Comparison of ENCODE assay signal across 35 cellular contexts in the genomic region with DNA sequence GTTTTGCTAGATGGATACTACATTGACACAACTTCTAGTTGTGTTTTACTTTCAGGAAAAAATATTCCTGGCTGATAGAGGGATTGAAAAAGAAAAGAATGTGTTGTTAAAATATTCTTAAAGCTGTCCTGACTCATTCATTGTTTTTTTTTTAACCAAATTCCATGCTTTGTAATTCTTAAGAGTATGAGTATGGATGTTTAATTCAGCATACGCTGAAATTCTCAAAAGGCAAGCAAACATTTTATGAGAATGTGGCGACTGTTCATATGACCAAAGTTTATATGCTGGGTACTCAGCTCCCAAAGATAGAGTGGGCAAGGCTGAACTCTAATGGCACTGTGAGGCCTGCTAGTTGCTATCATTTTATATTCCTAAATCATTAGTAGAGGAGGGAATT.
"Had no signal": no experiment of that assay in that cellular context is flagged by ENCODE, and none has a peak within 500 bp of the region (broad histone marks: within the 10 kb centered on the region; RNA-seq: fewer than 3 reads in every experiment).

No MANE protein-coding gene starts in this region.

- H3K9me3 ChIP-seq: body of pancreas, mucosa of descending colon, neutrophil, pancreas, prostate gland, testis, transverse colon had no signal

- H3K36me3 ChIP-seq: cardiac muscle cell, neutrophil, pancreas, prostate gland, transverse colon, WERI-Rb-1 had no signal

- H3K27ac ChIP-seq: body of pancreas, cardiac muscle cell, coronary artery, dorsolateral prefrontal cortex, neutrophil, pancreas, prostate gland, testis, transverse colon, WERI-Rb-1 had no signal

- H3K27me3 ChIP-seq: body of pancreas, cardiac muscle cell, dorsolateral prefrontal cortex, neutrophil, pancreas, testis, transverse colon had no signal

- H3K4me1 Mint-ChIP-seq: activated CD4-positive, alpha-beta T cell treated with anti-CD3 and anti-CD28 coated beads, Interleukin-2, amount 10 ng/mL, durations not matched to agents 24 days and 14 days; activated naive CD4-positive, alpha-beta T cell treated with anti-CD3 and anti-CD28 coated beads, Interleukin-2, amount 10 ng/mL, durations not matched to agents 7 days and 5 days; activated naive CD8-positive, alpha-beta T cell treated with anti-CD3 and anti-CD28 coated beads, Interleukin-2, amount 10 ng/mL, durations not matched to agents 7 days and 5 days; nephron; stimulated activated naive B cell treated with anti-CD40 and anti-IgM and Interleukin-4, amounts not matched to agents 10 μg/mL and 1 μg/mL and 100 μg/mL, for 72 hours; T-helper 17 cell had no signal

- H3K4me3 Mint-ChIP-seq: activated CD4-positive, alpha-beta memory T cell treated with anti-CD3 and anti-CD28 coated beads for 36 hours; activated CD4-positive, alpha-beta T cell treated with anti-CD3 and anti-CD28 coated beads, Interleukin-2, amount 10 ng/mL, durations not matched to agents 24 days and 14 days; activated naive CD4-positive, alpha-beta T cell treated with anti-CD3 and anti-CD28 coated beads, Interleukin-2, amount 10 ng/mL, durations not matched to agents 7 days and 5 days; activated naive CD8-positive, alpha-beta T cell treated with anti-CD3 and anti-CD28 coated beads, Interleukin-2, amount 10 ng/mL, durations not matched to agents 7 days and 5 days; effector memory CD8-positive, alpha-beta T cell; nephron; stimulated activated naive B cell treated with anti-CD40 and anti-IgM and Interleukin-4, amounts not matched to agents 10 μg/mL and 1 μg/mL and 100 μg/mL, for 72 hours; T-helper 17 cell had no signal

- H3K27me3 Mint-ChIP-seq: activated CD4-positive, alpha-beta memory T cell treated with anti-CD3 and anti-CD28 coated beads for 36 hours; activated CD4-positive, alpha-beta T cell treated with anti-CD3 and anti-CD28 coated beads, Interleukin-2, amount 10 ng/mL, durations not matched to agents 24 days and 14 days; activated naive CD4-positive, alpha-beta T cell treated with anti-CD3 and anti-CD28 coated beads, Interleukin-2, amount 10 ng/mL, durations not matched to agents 7 days and 5 days; activated naive CD8-positive, alpha-beta T cell treated with anti-CD3 and anti-CD28 coated beads, Interleukin-2, amount 10 ng/mL, durations not matched to agents 7 days and 5 days; effector memory CD8-positive, alpha-beta T cell; stimulated activated naive B cell treated with anti-CD40 and anti-IgM and Interleukin-4, amounts not matched to agents 10 μg/mL and 1 μg/mL and 100 μg/mL, for 72 hours; T-helper 17 cell had no signal

- H3K4me3 ChIP-seq: body of pancreas, cardiac muscle cell, coronary artery, dorsolateral prefrontal cortex, mucosa of descending colon, pancreas, prostate gland, smooth muscle cell, testis, transverse colon had no signal

- H3K9me3 Mint-ChIP-seq: activated CD4-positive, alpha-beta memory T cell treated with anti-CD3 and anti-CD28 coated beads for 36 hours; activated CD4-positive, alpha-beta T cell treated with anti-CD3 and anti-CD28 coated beads, Interleukin-2, amount 10 ng/mL, durations not matched to agents 24 days and 14 days; activated naive CD4-positive, alpha-beta T cell treated with anti-CD3 and anti-CD28 coated beads, Interleukin-2, amount 10 ng/mL, durations not matched to agents 7 days and 5 days; activated naive CD8-positive, alpha-beta T cell treated with anti-CD3 and anti-CD28 coated beads, Interleukin-2, amount 10 ng/mL, durations not matched to agents 7 days and 5 days; nephron; stimulated activated naive B cell treated with anti-CD40 and anti-IgM and Interleukin-4, amounts not matched to agents 10 μg/mL and 1 μg/mL and 100 μg/mL, for 72 hours had no signal

- H3K27ac Mint-ChIP-seq: activated CD4-positive, alpha-beta memory T cell treated with anti-CD3 and anti-CD28 coated beads for 36 hours; activated CD4-positive, alpha-beta T cell treated with anti-CD3 and anti-CD28 coated beads, Interleukin-2, amount 10 ng/mL, durations not matched to agents 24 days and 14 days; activated naive CD4-positive, alpha-beta T cell treated with anti-CD3 and anti-CD28 coated beads, Interleukin-2, amount 10 ng/mL, durations not matched to agents 7 days and 5 days; activated naive CD8-positive, alpha-beta T cell treated with anti-CD3 and anti-CD28 coated beads, Interleukin-2, amount 10 ng/mL, durations not matched to agents 7 days and 5 days; effector memory CD8-positive, alpha-beta T cell; nephron; stimulated activated naive B cell treated with anti-CD40 and anti-IgM and Interleukin-4, amounts not matched to agents 10 μg/mL and 1 μg/mL and 100 μg/mL, for 72 hours; T-helper 17 cell had no signal

- H3K4me2 ChIP-seq: smooth muscle cell had no signal

- H3K4me1 ChIP-seq: body of pancreas, pancreas, prostate gland, testis, transverse colon had no signal

- DNase-seq: activated CD4-positive, alpha-beta memory T cell treated with anti-CD3 and anti-CD28 coated beads for 36 hours; activated CD4-positive, alpha-beta T cell treated with anti-CD3 and anti-CD28 coated beads, Interleukin-2, amount 10 ng/mL, durations not matched to agents 24 days and 14 days; activated CD4-positive, CD25-positive, alpha-beta regulatory T cell treated with anti-CD3 and anti-CD28 coated beads, Interleukin-2, amount 50 U/mL, for 72 hours; activated CD8-positive, alpha-beta memory T cell treated with anti-CD3 and anti-CD28 coated beads, Interleukin-2, amount 50 U/mL, for 4 hours; activated gamma-delta T cell; activated naive CD4-positive, alpha-beta T cell treated with anti-CD3 and anti-CD28 coated beads, Interleukin-2, amount 10 ng/mL, durations not matched to agents 7 days and 5 days; activated naive CD8-positive, alpha-beta T cell treated with anti-CD3 and anti-CD28 coated beads, Interleukin-2, amount 10 ng/mL, durations not matched to agents 7 days and 5 days; activated T-cell treated with anti-CD3 and anti-CD28 coated beads, Interleukin-2, amount 50 U/mL, for 1 hour; amygdala; body of pancreas; cerebellar nuclear complex; dorsolateral prefrontal cortex; effector memory CD8-positive, alpha-beta T cell; foreskin fibroblast; head of caudate nucleus; hippocampal formation; left cardiac atrium; left ventricle myocardium superior; mucosa of descending colon; pancreas; retina; stimulated activated CD4-positive, alpha-beta T cell treated with anti-CD3 and anti-CD28 coated beads, Interleukin-15, amount 100 ng/mL, for 24 hours; stimulated activated CD4-positive, alpha-beta T cell treated with anti-CD3 and anti-CD28 coated beads, Interleukin-2, amount 100 ng/mL, for 24 hours; stimulated activated naive B cell treated with anti-CD40 and anti-IgM and Interleukin-4, amounts not matched to agents 10 μg/mL and 1 μg/mL and 100 μg/mL, for 72 hours; T-helper 17 cell; T1000; testis; transverse colon; WERI-Rb-1 had no signal

- H3K36me3 Mint-ChIP-seq: activated CD4-positive, alpha-beta memory T cell treated with anti-CD3 and anti-CD28 coated beads for 36 hours; activated naive CD4-positive, alpha-beta T cell treated with anti-CD3 and anti-CD28 coated beads, Interleukin-2, amount 10 ng/mL, durations not matched to agents 7 days and 5 days; activated naive CD8-positive, alpha-beta T cell treated with anti-CD3 and anti-CD28 coated beads, Interleukin-2, amount 10 ng/mL, durations not matched to agents 7 days and 5 days; stimulated activated naive B cell treated with anti-CD40 and anti-IgM and Interleukin-4, amounts not matched to agents 10 μg/mL and 1 μg/mL and 100 μg/mL, for 72 hours had no signal
